Comparison of ENCODE assay signal across 26 cellular contexts in the genomic region with DNA sequence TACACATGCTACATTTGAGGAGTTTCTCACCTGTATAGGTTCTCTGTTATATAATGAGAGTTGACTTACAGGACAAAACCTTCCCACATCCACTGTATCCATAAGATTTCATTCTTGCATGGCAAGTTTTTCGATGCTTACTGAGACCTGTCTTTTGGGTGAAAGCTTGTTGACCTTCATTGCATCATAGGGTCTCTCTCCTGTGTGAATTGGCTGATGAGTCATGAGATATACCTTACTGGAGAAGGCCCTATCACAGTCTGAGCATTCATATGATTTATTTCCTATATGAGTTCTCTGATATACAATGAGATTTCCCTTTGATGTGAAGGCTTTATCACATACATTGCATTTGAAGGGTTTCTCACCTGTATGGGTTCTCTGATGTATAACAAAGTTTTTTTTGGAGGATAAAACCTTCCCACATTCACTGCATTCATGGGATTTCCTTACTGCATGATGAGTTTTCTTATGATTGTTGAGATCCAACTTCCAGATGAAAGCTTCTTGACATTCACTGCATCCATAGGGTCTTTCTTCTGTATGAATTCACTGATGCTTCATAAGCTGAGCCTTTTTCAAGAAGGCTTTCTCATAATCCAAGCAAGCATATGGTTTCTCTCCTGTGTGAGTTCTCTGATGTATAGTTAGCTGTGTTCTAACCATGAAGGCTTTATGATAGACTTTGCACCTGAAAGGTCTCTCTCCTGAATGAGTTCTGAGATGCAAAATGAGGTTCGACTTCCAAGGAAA. TPM values are rescaled to one million over a fixed set of nuclear protein-coding genes. Genes with fewer than 3 reads are reported as not detected.
A peak's percentile ranks its signal among the peaks of the same experiment; 100 is the strongest.
DNase-seq lines count a peak whose midpoint lies in the region; ATAC-seq, FAIRE-seq and TF ChIP-seq lines count a peak whose summit lies in the region.
"Had no signal": no experiment of that assay in that cellular context is flagged by ENCODE, and none has a peak within 500 bp of the region (broad histone marks: within the 10 kb centered on the region; RNA-seq: fewer than 3 reads in every experiment).

No MANE protein-coding gene starts in this region.

- H3K27me3 ChIP-seq in BLaER1 treated with 17β-estradiol and CSF1 and Interleukin-3, amounts not matched to agents 10 nM and 100 nM, result no peaks in the 10 kb centered on the region
- H3K27me3 ChIP-seq in HUES48 (ENCODE audit: control insufficient read depth, insufficient read depth, low read length) (no peaks in the 10 kb centered on the region), K562 (ENCODE audit: control insufficient read depth in 2 of 2, insufficient read depth in 2 of 2, low read length in 2 of 2) (no peaks in the 10 kb centered on the region), muscle layer of duodenum (ENCODE audit: low read depth, low read length) (no peaks in the 10 kb centered on the region)

- CTCF ChIA-PET in K562 (lab: Yijun Ruan, JAX; ENCODE audit: low intra/inter-chr PET ratio), result no interaction called here

- no peaks in the 10 kb centered on the region for H3K4me1 ChIP-seq in BLaER1 treated with 17β-estradiol and CSF1 and Interleukin-3, amounts not matched to agents 10 nM and 100 nM
- H3K4me1 ChIP-seq in HUES48 (ENCODE audit: control insufficient read depth, insufficient read depth, low read length), result no peaks in the 10 kb centered on the region
- no peaks in the 10 kb centered on the region for H3K4me1 ChIP-seq in K562 (replicated peaks in 1 of 2; ENCODE audit: control insufficient read depth in 2 of 2, insufficient read depth in 2 of 2, low read length in 2 of 2)
- no peaks in the 10 kb centered on the region for H3K4me1 ChIP-seq in muscle layer of duodenum (ENCODE audit: control insufficient read depth in 1 of 2, insufficient read depth in 2 of 2, low read length in 2 of 2)
- H3K4me1 ChIP-seq: Caco-2 had no signal

- no TSS peak for BruUV-seq in K562 (replicated peaks; lab: Mats Ljungman, UMichigan)

- no peak for TF ChIP-seq CTCF in K562 (IDR thresholded peaks at IDR 0.05 in 2 of 3, conservative IDR thresholded peaks at IDR 0.05 in 1 of 3; ENCODE audit: insufficient read depth in 2 of 3, low read depth in 1 of 3, low read length in 3 of 3)

- in situ Hi-C loops in K562 (cut with MboI), result no loop called here
- in situ Hi-C loops in G401 (cut with HindIII; ENCODE audit: low sequenced_read_pairs), result no loop called here

- TF ChIP-seq POLR2A in K562 (conservative IDR thresholded peaks at IDR 0.05), result no peak

- no peaks in the 10 kb centered on the region for H3K79me2 ChIP-seq in K562 (ENCODE audit: control insufficient read depth, insufficient read depth, low read length)

- H3K27ac Mint-ChIP-seq in stimulated activated naive CD8-positive, alpha-beta T cell treated with anti-CD3 and anti-CD28 coated beads, Interleukin-15, amount 100 ng/mL, for 72 hours, result no peak overlapping the region
- H3K27ac Mint-ChIP-seq: CD4-positive, alpha-beta T cell; HFFc6 had no signal

- ATAC-seq in K562 (no peak), GM19023 (IDR thresholded peaks at IDR 0.05; ENCODE audit: unreplicated experiment) (no peak)
- ATAC-seq in stimulated activated naive CD8-positive, alpha-beta T cell treated with anti-CD3 and anti-CD28 coated beads, Interleukin-15, amount 100 ng/mL, for 72 hours, result no peak
- ATAC-seq: Panc1 had no signal

- TF ChIP-seq RAD21 in K562 (CRISPR knock-in tag; conservative IDR thresholded peaks at IDR 0.05 in 1 of 2, IDR thresholded peaks at IDR 0.05 in 1 of 2), result no peak

- POLR2A ChIA-PET in K562 (lab: Yijun Ruan, JAX), result no interaction called here

- no peak overlapping the region for H2AFZ ChIP-seq in K562 (ENCODE audit: low read depth, low read length)

- H4K20me1 ChIP-seq in BLaER1 treated with 17β-estradiol and CSF1 and Interleukin-3, amounts not matched to agents 10 nM and 100 nM, result no peaks in the 10 kb centered on the region
- no peaks in the 10 kb centered on the region for H4K20me1 ChIP-seq in K562 (replicated peaks; ENCODE audit: control insufficient read depth, insufficient read depth, low read length)

- DNase-seq in K562 (ENCODE audit: extremely low read depth in 1 of 4, low spot score in 3 of 4), result no peak
- DNase-seq in stimulated activated naive CD8-positive, alpha-beta T cell treated with anti-CD3 and anti-CD28 coated beads, Interleukin-15, amount 100 ng/mL, for 72 hours, result no peak
- DNase-seq in G401 (ENCODE audit: low spot score), result no peak
- no peak for DNase-seq in DMS79 treated with DMSO at 0.1 percent for 48 hours (lab: John Stamatoyannopoulos, UW)
- DNase-seq: Caco-2; CD4-positive, alpha-beta T cell; DMS 273 treated with DMSO at 0.1 percent for 48 hours; DMS79; H7; HFFc6; Karpas-422; NCI-H1092; NCI-H1417 treated with DMSO at 0.1 percent for 48 hours; NCI-H187; NCI-H2081 treated with DMSO at 0.1 percent for 48 hours; NCI-H2171; NCI-H226; NCI-H510A; NCI-H69; SHP77 had no signal

- H3K27ac ChIP-seq in BLaER1 treated with 17β-estradiol and CSF1 and Interleukin-3, amounts not matched to agents 10 nM and 100 nM, result no peak overlapping the region
- H3K27ac ChIP-seq in HUES48 (ENCODE audit: low read depth, low read length) (no peak overlapping the region), K562 (ENCODE audit: extremely low read depth, low read depth, low read length) (no peak overlapping the region), muscle layer of duodenum (ENCODE audit: low read length) (no peak overlapping the region)
- H3K27ac ChIP-seq: RWPE1 had no signal

- no peak overlapping the region for H3K4me2 ChIP-seq in BLaER1 treated with 17β-estradiol and CSF1 and Interleukin-3, amounts not matched to agents 10 nM and 100 nM
- H3K4me2 ChIP-seq in K562 (ENCODE audit: insufficient read depth, low read length), result no peak overlapping the region

- H3K4me1 Mint-ChIP-seq in stimulated activated naive CD8-positive, alpha-beta T cell treated with anti-CD3 and anti-CD28 coated beads, Interleukin-15, amount 100 ng/mL, for 72 hours, result no peaks in the 10 kb centered on the region

- no peak overlapping the region for H3K9ac ChIP-seq in BLaER1 treated with 17β-estradiol and CSF1 and Interleukin-3, amounts not matched to agents 10 nM and 100 nM
- H3K9ac ChIP-seq in HUES48 (ENCODE audit: low read depth, low read length), result no peak overlapping the region
- H3K9ac ChIP-seq in K562 (ENCODE audit: insufficient read depth in 1 of 2, low read depth in 2 of 2, low read length in 2 of 2), result no peak overlapping the region

- intact Hi-C loops in K562 (cut with micrococcal nuclease), result no loop called here

- no peaks in the 10 kb centered on the region for H3K27me3 Mint-ChIP-seq in stimulated activated naive CD8-positive, alpha-beta T cell treated with anti-CD3 and anti-CD28 coated beads, Interleukin-15, amount 100 ng/mL, for 72 hours
- H3K27me3 Mint-ChIP-seq: CD4-positive, alpha-beta T cell had no signal

- WGBS in K562 (ENCODE audit: insufficient coverage, low coverage, missing lambda C conversion rate), result 41% methylated on average over 2 of the region's 2 CpGs

- H3K4me3 ChIP-seq in BLaER1 treated with 17β-estradiol and CSF1 and Interleukin-3, amounts not matched to agents 10 nM and 100 nM, result peak overlapping the region in 7 of 10 experiments; percentile 5 to 43 (median 18); a peak in 7 of 20 replicates
- H3K4me3 ChIP-seq in HUES48 (ENCODE audit: low read depth, low read length) (peak overlapping the region; percentile 22; the same call in 1 of the 2 replicates), K562 (no peak overlapping the region), muscle layer of duodenum (ENCODE audit: low read depth in 1 of 2, low read length in 2 of 2) (peak overlapping the region; percentile 36 to 38)

- H3K36me3 ChIP-seq in BLaER1 treated with 17β-estradiol and CSF1 and Interleukin-3, amounts not matched to agents 10 nM and 100 nM, result peaks cover 90 to 100% (median 95%) of the 10 kb centered on the region in 11 experiments
- H3K36me3 ChIP-seq in HUES48 (ENCODE audit: control insufficient read depth, insufficient read depth, low read length) (peaks cover 70% of the 10 kb centered on the region), K562 (ENCODE audit: control insufficient read depth, insufficient read depth, low read length) (no peaks in the 10 kb centered on the region), muscle layer of duodenum (ENCODE audit: control insufficient read depth in 1 of 2, insufficient read depth in 2 of 2, low read length in 2 of 2) (peaks cover 0 to 45% of the 10 kb centered on the region in 2 donors)

- peaks cover 99 to 100% (median 100%) of the 10 kb centered on the region in 11 experiments for H3K9me3 ChIP-seq in BLaER1 treated with 17β-estradiol and CSF1 and Interleukin-3, amounts not matched to agents 10 nM and 100 nM (replicated peaks in 1 of 11)
- H3K9me3 ChIP-seq in HUES48 (ENCODE audit: control insufficient read depth, insufficient read depth, low read length) (peaks cover 95% of the 10 kb centered on the region), K562 (replicated peaks; ENCODE audit: control insufficient read depth, insufficient read depth, low read depth, low read length) (peaks cover 20% of the 10 kb centered on the region), muscle layer of duodenum (ENCODE audit: control insufficient read depth in 1 of 2, low read length in 2 of 2) (peaks cover 75 to 86% of the 10 kb centered on the region in 2 donors)

- no peak for TF ChIP-seq EP300 in K562 (IDR thresholded peaks at IDR 0.05; ENCODE audit: low read length)

- no peak overlapping the region for H3K4me3 Mint-ChIP-seq in stimulated activated naive CD8-positive, alpha-beta T cell treated with anti-CD3 and anti-CD28 coated beads, Interleukin-15, amount 100 ng/mL, for 72 hours
- H3K4me3 Mint-ChIP-seq: CD4-positive, alpha-beta T cell; HFFc6 had no signal

- no peaks in the 10 kb centered on the region for H3K9me1 ChIP-seq in K562 (ENCODE audit: control insufficient read depth, insufficient read depth, low read length)

- peaks cover 55 to 58% of the 10 kb centered on the region in 2 donors for H3K9me3 Mint-ChIP-seq in stimulated activated naive CD8-positive, alpha-beta T cell treated with anti-CD3 and anti-CD28 coated beads, Interleukin-15, amount 100 ng/mL, for 72 hours

- FAIRE-seq in K562 (lab: Jason Lieb, UNC), result no peak

RNA-seq across cellular contexts. Expression of gene ZNF577, which starts 25.7 kb away (rescaled TPM):
- 47.4 and 101 TPM in 2 replicates for total RNA-seq in K562 (2011; cell fraction: chromatin; rRNA removed; ENCODE audit: low replicate concordance)
- 26.7 and 28.6 TPM in 2 replicates for total RNA-seq in K562 (2011; cell fraction: nucleolus; rRNA removed)
- 60.1 and 68.1 TPM in 2 replicates for total RNA-seq in K562 (2011; cell fraction: nucleoplasm; rRNA removed)
- total RNA-seq in K562 (2014; rRNA removed) (4.2 and 7.8 TPM in 2 replicates), K562 (2014; rRNA removed; fragmentation: Illumina TruSeq; extraction: Trizol) (8.9 and 9.9 TPM in 2 replicates), K562 (2015; rRNA removed; fragmentation: Illumina TruSeq; extraction: Trizol) (9.0 and 9.4 TPM in 2 replicates), K562 (2021) (5.6 and 6.4 TPM in 2 replicates)
- polyA plus RNA-seq in K562 (2011; rRNA removed) (11.2 and 12.7 TPM in 2 replicates), K562 (2014; fragmentation: Illumina TruSeq; extraction: Trizol) (7.5 and 9.1 TPM in 2 replicates), K562 (2014; fragmentation: Nextera tagmentation; extraction: Ambion mirVana) (1 to 10 TPM; 1.3 to 3.5 TPM), K562 (2014; rRNA removed) (7.0 and 7.6 TPM in 2 replicates)
- polyA plus RNA-seq in K562 (2011; cell fraction: cytosol; rRNA removed), result 2.5 and 6.4 TPM in 2 replicates
- 38.5 and 43.0 TPM in 2 replicates for polyA plus RNA-seq in K562 (2011; cell fraction: nucleus; rRNA removed)
- 2.9 and 4.1 TPM in 2 replicates for polyA plus RNA-seq in K562 (2012)
- polyA minus RNA-seq in K562 (2011; rRNA and poly(A)+ RNA removed), result 30.2 and 33.7 TPM in 2 replicates
- polyA minus RNA-seq in K562 (2011; cell fraction: cytosol; rRNA and poly(A)+ RNA removed), result 4.0 and 5.4 TPM in 2 replicates
- polyA minus RNA-seq in K562 (2011; cell fraction: nucleus; rRNA and poly(A)+ RNA removed), result 22.5 and 27.5 TPM in 2 replicates
- total RNA-seq in G401 (2014; rRNA removed; shearing (Covaris generic)), result 3.0 and 3.3 TPM in 2 replicates

RNA-seq across cellular contexts. Expression of gene ZNF649, which starts 42.8 kb away (rescaled TPM):
- 43.6 and 88.5 TPM in 2 replicates for total RNA-seq in K562 (2011; cell fraction: chromatin; rRNA removed; ENCODE audit: low replicate concordance)
- 34.0 and 34.2 TPM in 2 replicates for total RNA-seq in K562 (2011; cell fraction: nucleolus; rRNA removed)
- total RNA-seq in K562 (2011; cell fraction: nucleoplasm; rRNA removed), result 44.3 and 48.2 TPM in 2 replicates
- total RNA-seq in K562 (2014; rRNA removed) (7.4 and 9.9 TPM in 2 replicates), K562 (2014; rRNA removed; fragmentation: Illumina TruSeq; extraction: Trizol) (13.6 and 14.9 TPM in 2 replicates), K562 (2015; rRNA removed; fragmentation: Illumina TruSeq; extraction: Trizol) (10.2 and 10.6 TPM in 2 replicates), K562 (2021) (8.3 and 9.0 TPM in 2 replicates)
- polyA plus RNA-seq in K562 (2011; rRNA removed) (6.8 and 8.4 TPM in 2 replicates), K562 (2014; fragmentation: Illumina TruSeq; extraction: Trizol) (5.9 and 6.7 TPM in 2 replicates), K562 (2014; fragmentation: Nextera tagmentation; extraction: Ambion mirVana) (1 to 10 TPM; 1.4 to 2.7 TPM), K562 (2014; rRNA removed) (5.0 and 7.3 TPM in 2 replicates)
- polyA plus RNA-seq in K562 (2011; cell fraction: cytosol; rRNA removed), result 1.5 and 2.1 TPM in 2 replicates
- polyA plus RNA-seq in K562 (2011; cell fraction: nucleus; rRNA removed), result 17.2 and 17.4 TPM in 2 replicates
- 4.4 and 5.4 TPM in 2 replicates for polyA plus RNA-seq in K562 (2012)
- 32.3 and 32.7 TPM in 2 replicates for polyA minus RNA-seq in K562 (2011; rRNA and poly(A)+ RNA removed)
- polyA minus RNA-seq in K562 (2011; cell fraction: cytosol; rRNA and poly(A)+ RNA removed), result 2.6 and 5.1 TPM in 2 replicates
- polyA minus RNA-seq in K562 (2011; cell fraction: nucleus; rRNA and poly(A)+ RNA removed), result 25.4 and 38.3 TPM in 2 replicates
- 7.0 and 10.5 TPM in 2 replicates for total RNA-seq in G401 (2014; rRNA removed; shearing (Covaris generic))
